Comparison of ENCODE assay signal across 1 cellular context in the genomic region with DNA sequence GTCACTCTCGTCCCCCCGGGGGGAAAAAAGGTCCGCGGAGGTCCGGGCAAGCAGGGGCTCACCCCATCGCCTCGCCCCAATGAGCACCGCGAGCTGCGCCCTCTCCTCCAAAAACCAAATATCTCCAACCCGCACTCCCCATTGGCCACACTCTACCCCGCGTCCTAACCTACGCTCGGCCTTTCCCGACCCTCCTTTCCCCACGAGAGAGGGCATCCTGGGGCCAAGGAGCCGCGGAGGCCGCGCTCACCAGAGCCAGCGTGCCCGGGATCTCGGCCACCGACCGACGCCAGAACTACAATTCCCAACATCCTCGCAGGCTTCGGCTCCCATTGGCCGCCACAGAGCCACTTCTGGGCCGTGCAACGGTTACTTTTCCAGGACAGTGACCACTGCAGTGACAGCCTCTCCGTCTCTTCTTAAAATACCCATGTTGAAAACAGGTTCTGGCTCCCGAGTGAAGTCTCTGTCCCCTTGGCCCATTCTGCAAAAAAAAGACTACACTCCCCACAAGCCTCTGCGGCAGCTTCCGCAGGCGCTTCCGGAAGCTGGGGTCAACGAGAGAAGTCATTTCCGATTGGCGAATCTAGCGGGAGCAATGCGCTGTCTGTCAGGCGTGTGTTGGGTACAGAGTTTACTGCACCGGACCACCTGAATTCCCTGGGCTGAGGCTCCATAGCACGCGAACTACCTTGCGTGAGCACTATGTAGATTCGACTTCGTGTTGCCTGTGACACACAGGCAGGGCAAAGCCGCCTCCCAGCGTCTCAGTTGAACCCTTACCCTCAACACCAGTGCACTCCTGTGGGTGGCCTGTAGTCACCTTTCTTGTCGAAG.
TF ChIP-seq lines count a peak whose summit lies in the region.

A gene (minus strand): TSS at position 285 of the 837 bp plus-strand sequence. CDS start 15,020 bp downstream, outside the sequence.

TF ChIP-seq in HepG2, 621 proteins besides CTCF, POLR2A, EP300 and RAD21 (continued from another document and continues in another):
- TF ChIP-seq, protein P1, sequence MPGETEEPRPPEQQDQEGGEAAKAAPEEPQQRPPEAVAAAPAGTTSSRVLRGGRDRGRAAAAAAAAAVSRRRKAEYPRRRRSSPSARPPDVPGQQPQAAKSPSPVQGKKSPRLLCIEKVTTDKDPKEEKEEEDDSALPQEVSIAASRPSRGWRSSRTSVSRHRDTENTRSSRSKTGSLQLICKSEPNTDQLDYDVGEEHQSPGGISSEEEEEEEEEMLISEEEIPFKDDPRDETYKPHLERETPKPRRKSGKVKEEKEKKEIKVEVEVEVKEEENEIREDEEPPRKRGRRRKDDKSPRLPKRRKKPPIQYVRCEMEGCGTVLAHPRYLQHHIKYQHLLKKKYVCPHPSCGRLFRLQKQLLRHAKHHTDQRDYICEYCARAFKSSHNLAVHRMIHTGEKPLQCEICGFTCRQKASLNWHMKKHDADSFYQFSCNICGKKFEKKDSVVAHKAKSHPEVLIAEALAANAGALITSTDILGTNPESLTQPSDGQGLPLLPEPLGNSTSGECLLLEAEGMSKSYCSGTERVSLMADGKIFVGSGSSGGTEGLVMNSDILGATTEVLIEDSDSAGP (CRISPR knock-in tag; IDR thresholded peaks at IDR 0.05; ENCODE audit: borderline replicate concordance): peak; percentile 90
- TF ChIP-seq, protein P2, sequence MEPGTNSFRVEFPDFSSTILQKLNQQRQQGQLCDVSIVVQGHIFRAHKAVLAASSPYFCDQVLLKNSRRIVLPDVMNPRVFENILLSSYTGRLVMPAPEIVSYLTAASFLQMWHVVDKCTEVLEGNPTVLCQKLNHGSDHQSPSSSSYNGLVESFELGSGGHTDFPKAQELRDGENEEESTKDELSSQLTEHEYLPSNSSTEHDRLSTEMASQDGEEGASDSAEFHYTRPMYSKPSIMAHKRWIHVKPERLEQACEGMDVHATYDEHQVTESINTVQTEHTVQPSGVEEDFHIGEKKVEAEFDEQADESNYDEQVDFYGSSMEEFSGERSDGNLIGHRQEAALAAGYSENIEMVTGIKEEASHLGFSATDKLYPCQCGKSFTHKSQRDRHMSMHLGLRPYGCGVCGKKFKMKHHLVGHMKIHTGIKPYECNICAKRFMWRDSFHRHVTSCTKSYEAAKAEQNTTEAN (CRISPR knock-in tag; conservative IDR thresholded peaks at IDR 0.05): peak; percentile 71
- TF ChIP-seq, protein P3, sequence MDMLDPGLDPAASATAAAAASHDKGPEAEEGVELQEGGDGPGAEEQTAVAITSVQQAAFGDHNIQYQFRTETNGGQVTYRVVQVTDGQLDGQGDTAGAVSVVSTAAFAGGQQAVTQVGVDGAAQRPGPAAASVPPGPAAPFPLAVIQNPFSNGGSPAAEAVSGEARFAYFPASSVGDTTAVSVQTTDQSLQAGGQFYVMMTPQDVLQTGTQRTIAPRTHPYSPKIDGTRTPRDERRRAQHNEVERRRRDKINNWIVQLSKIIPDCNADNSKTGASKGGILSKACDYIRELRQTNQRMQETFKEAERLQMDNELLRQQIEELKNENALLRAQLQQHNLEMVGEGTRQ (IDR thresholded peaks at IDR 0.05; ENCODE audit: low read depth, low read length): peak; percentile 52; the same call in 1 of the 2 replicates
- TF ChIP-seq, protein P3 (CRISPR knock-in tag; IDR thresholded peaks at IDR 0.05; ENCODE audit: borderline replicate concordance): peak; percentile 14; the same call in 1 of the 2 replicates
- TF ChIP-seq, protein P4, sequence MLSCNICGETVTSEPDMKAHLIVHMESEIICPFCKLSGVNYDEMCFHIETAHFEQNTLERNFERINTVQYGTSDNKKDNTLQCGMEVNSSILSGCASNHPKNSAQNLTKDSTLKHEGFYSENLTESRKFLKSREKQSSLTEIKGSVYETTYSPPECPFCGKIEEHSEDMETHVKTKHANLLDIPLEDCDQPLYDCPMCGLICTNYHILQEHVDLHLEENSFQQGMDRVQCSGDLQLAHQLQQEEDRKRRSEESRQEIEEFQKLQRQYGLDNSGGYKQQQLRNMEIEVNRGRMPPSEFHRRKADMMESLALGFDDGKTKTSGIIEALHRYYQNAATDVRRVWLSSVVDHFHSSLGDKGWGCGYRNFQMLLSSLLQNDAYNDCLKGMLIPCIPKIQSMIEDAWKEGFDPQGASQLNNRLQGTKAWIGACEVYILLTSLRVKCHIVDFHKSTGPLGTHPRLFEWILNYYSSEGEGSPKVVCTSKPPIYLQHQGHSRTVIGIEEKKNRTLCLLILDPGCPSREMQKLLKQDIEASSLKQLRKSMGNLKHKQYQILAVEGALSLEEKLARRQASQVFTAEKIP (CRISPR knock-in tag; IDR thresholded peaks at IDR 0.05; ENCODE audit: borderline replicate concordance): no peak
- TF ChIP-seq SCMH1 (CRISPR knock-in tag; IDR thresholded peaks at IDR 0.05; ENCODE audit: borderline replicate concordance) (no peak), ZMAT3 (CRISPR knock-in tag; conservative IDR thresholded peaks at IDR 0.05) (peak; percentile 67), SOX6 (IDR thresholded peaks at IDR 0.05) (no peak), SOX6 (CRISPR knock-in tag; IDR thresholded peaks at IDR 0.05) (peak; percentile 64), FOXP1 (IDR thresholded peaks at IDR 0.05) (no peak), FOXP1 (CRISPR knock-in tag; IDR thresholded peaks at IDR 0.05) (no peak), SIX1 (CRISPR knock-in tag; IDR thresholded peaks at IDR 0.05; ENCODE audit: borderline replicate concordance) (no peak), ZNF761 (CRISPR knock-in tag; conservative IDR thresholded peaks at IDR 0.05) (no peak), ZNF605 (CRISPR knock-in tag; IDR thresholded peaks at IDR 0.05) (peak; percentile 89), REXO4 (CRISPR knock-in tag; IDR thresholded peaks at IDR 0.05; ENCODE audit: borderline replicate concordance) (no peak), ZNF101 (CRISPR knock-in tag; IDR thresholded peaks at IDR 0.05; ENCODE audit: borderline replicate concordance, low read depth) (no peak), ZFP36 (IDR thresholded peaks at IDR 0.05; ENCODE audit: borderline replicate concordance, low read depth, low read length, partially characterized antibody) (no peak), ZNF225 (CRISPR knock-in tag; IDR thresholded peaks at IDR 0.05) (peak; percentile 38), SP5 (CRISPR knock-in tag; IDR thresholded peaks at IDR 0.05; ENCODE audit: borderline replicate concordance, low read depth) (no peak), NR2F6 (IDR thresholded peaks at IDR 0.05) (peak; percentile 71), NR2F6 (CRISPR knock-in tag; IDR thresholded peaks at IDR 0.05) (peak; percentile 53; the same call in 1 of the 2 replicates)
- TF ChIP-seq, protein P5, sequence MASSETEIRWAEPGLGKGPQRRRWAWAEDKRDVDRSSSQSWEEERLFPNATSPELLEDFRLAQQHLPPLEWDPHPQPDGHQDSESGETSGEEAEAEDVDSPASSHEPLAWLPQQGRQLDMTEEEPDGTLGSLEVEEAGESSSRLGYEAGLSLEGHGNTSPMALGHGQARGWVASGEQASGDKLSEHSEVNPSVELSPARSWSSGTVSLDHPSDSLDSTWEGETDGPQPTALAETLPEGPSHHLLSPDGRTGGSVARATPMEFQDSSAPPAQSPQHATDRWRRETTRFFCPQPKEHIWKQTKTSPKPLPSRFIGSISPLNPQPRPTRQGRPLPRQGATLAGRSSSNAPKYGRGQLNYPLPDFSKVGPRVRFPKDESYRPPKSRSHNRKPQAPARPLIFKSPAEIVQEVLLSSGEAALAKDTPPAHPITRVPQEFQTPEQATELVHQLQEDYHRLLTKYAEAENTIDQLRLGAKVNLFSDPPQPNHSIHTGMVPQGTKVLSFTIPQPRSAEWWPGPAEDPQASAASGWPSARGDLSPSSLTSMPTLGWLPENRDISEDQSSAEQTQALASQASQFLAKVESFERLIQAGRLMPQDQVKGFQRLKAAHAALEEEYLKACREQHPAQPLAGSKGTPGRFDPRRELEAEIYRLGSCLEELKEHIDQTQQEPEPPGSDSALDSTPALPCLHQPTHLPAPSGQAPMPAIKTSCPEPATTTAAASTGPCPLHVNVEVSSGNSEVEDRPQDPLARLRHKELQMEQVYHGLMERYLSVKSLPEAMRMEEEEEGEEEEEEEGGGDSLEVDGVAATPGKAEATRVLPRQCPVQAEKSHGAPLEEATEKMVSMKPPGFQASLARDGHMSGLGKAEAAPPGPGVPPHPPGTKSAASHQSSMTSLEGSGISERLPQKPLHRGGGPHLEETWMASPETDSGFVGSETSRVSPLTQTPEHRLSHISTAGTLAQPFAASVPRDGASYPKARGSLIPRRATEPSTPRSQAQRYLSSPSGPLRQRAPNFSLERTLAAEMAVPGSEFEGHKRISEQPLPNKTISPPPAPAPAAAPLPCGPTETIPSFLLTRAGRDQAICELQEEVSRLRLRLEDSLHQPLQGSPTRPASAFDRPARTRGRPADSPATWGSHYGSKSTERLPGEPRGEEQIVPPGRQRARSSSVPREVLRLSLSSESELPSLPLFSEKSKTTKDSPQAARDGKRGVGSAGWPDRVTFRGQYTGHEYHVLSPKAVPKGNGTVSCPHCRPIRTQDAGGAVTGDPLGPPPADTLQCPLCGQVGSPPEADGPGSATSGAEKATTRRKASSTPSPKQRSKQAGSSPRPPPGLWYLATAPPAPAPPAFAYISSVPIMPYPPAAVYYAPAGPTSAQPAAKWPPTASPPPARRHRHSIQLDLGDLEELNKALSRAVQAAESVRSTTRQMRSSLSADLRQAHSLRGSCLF (CRISPR knock-in tag; IDR thresholded peaks at IDR 0.05; ENCODE audit: borderline replicate concordance): no peak
- TF ChIP-seq, protein P6, sequence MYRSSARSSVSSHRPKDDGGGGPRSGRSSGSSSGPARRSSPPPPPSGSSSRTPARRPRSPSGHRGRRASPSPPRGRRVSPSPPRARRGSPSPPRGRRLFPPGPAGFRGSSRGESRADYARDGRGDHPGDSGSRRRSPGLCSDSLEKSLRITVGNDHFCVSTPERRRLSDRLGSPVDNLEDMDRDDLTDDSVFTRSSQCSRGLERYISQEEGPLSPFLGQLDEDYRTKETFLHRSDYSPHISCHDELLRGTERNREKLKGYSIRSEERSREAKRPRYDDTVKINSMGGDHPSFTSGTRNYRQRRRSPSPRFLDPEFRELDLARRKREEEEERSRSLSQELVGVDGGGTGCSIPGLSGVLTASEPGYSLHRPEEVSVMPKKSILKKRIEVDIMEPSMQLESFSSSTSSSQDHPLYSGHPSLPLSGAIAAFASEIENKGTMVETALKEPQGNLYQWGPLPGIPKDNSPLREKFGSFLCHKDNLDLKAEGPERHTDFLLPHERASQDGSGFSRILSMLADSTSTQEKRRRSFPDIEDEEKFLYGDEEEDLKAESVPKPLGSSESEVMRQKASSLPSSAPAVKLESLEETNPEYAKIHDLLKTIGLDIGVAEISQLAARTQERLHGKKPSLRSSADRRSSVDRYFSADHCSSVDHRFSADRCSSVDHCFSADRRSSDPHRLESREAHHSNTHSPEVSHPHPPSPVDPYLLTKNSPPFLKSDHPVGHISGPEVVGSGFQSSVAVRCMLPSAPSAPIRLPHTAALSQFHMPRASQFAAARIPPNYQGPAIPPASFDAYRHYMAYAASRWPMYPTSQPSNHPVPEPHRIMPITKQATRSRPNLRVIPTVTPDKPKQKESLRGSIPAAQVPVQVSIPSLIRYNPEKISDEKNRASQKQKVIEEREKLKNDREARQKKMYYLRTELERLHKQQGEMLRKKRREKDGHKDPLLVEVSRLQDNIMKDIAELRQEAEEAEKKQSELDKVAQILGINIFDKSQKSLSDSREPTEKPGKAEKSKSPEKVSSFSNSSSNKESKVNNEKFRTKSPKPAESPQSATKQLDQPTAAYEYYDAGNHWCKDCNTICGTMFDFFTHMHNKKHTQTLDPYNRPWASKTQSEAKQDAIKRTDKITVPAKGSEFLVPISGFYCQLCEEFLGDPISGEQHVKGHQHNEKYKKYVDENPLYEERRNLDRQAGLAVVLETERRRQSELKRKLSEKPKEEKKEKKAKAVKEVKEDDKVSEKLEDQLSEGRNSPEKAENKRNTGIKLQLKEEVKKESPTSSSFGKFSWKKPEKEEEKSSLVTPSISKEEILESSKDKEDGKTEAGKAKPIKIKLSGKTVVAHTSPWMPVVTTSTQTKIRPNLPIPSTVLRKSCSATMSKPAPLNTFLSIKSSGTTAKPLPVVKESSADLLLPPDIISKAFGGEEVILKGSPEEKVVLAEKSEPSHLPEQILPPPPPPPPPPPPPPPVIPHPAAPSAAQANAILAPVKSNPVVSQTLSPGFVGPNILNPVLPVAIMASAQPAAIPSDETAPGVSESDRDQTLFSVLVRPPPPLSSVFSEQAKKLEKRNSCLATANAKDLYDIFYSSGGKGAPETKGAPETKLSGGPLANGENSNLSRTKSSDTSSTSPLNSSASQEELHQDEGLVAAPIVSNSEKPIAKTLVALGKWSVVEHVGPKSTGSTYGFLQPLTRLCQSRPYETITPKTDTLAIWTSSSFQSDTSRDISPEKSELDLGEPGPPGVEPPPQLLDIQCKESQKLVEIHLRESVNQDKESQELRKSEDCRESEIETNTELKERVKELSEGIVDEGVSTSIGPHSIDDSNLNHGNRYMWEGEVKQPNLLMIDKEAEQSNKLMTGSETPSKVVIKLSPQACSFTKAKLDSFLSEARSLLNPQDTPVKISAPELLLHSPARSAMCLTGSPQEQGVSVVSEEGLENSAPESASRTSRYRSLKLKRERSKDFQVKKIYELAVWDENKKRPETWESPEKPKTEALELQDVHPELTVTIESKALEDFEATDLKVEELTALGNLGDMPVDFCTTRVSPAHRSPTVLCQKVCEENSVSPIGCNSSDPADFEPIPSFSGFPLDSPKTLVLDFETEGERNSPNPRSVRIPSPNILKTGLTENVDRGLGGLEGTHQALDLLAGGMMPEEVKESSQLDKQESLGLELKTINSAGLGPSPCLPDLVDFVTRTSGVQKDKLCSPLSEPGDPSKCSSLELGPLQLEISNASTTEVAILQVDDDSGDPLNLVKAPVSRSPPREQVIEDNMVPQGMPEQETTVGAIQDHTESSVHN (CRISPR knock-in tag; IDR thresholded peaks at IDR 0.05): no peak
- TF ChIP-seq, protein P7, sequence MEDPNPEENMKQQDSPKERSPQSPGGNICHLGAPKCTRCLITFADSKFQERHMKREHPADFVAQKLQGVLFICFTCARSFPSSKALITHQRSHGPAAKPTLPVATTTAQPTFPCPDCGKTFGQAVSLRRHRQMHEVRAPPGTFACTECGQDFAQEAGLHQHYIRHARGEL (CRISPR knock-in tag; IDR thresholded peaks at IDR 0.05): no peak
- TF ChIP-seq, protein P8, sequence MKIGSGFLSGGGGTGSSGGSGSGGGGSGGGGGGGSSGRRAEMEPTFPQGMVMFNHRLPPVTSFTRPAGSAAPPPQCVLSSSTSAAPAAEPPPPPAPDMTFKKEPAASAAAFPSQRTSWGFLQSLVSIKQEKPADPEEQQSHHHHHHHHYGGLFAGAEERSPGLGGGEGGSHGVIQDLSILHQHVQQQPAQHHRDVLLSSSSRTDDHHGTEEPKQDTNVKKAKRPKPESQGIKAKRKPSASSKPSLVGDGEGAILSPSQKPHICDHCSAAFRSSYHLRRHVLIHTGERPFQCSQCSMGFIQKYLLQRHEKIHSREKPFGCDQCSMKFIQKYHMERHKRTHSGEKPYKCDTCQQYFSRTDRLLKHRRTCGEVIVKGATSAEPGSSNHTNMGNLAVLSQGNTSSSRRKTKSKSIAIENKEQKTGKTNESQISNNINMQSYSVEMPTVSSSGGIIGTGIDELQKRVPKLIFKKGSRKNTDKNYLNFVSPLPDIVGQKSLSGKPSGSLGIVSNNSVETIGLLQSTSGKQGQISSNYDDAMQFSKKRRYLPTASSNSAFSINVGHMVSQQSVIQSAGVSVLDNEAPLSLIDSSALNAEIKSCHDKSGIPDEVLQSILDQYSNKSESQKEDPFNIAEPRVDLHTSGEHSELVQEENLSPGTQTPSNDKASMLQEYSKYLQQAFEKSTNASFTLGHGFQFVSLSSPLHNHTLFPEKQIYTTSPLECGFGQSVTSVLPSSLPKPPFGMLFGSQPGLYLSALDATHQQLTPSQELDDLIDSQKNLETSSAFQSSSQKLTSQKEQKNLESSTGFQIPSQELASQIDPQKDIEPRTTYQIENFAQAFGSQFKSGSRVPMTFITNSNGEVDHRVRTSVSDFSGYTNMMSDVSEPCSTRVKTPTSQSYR (CRISPR knock-in tag; IDR thresholded peaks at IDR 0.05; ENCODE audit: borderline replicate concordance): no peak; the same call in 1 of the 2 replicates
